22 cellular contexts compared by ENCODE assay signal in the genomic region with DNA sequence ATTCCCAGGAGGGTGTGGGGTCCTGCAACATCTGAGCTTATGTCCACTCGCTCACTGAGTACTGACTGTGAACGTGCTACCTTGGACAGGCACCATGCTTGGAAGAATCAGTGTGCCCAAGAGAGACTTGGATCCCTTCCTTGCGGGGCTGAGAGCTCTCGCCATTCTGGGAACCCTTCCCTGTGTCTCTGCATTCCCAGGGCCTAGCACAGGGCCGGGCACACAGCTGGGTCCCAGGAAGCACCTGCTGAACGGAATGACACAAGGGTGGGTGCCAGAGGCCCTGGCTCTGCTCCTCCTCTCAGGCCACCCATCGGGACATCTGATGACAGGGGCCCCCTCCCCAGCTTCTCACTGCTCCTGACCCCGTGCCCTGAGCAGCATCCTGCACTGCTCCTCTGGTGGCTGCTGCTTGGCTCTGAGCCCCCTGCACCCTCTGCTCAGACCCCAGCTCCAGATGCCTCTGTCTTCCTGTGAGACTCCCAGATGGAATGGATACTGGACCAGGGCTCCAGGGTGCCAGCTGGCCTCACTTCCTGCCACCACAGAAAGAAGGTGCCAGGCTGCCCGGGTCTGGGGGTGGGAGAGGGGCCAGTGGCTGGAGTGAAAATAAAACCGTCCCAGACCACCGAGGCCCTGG.
DNase-seq lines count a peak whose midpoint lies in the region; ATAC-seq and TF ChIP-seq lines count a peak whose summit lies in the region.
"Had no signal": no experiment of that assay in that cellular context is flagged by ENCODE, and none has a peak within 500 bp of the region (broad histone marks: within the 10 kb centered on the region; RNA-seq: fewer than 3 reads in every experiment).

No MANE protein-coding gene starts in this region.

- DNase-seq in DMS 273 (lab: John Stamatoyannopoulos, UW; ENCODE audit: unreplicated experiment), result peak; percentile 27
- no peak for DNase-seq in DMS 273 treated with DMSO at 0.1 percent for 48 hours (lab: John Stamatoyannopoulos, UW)
- DNase-seq in ascending aorta (ENCODE audit: low spot score in 2 of 2), result no peak
- DNase-seq in esophagus squamous epithelium (lab: John Stamatoyannopoulos, UW), result no peak
- no peak for DNase-seq in uterus
- no peak for DNase-seq in activated CD8-positive, alpha-beta memory T cell treated with anti-CD3 and anti-CD28 coated beads, Interleukin-2, amount 50 U/mL, for 48 hours
- no peak for DNase-seq in NCI-H748 treated with DMSO at 0.1 percent for 48 hours (lab: John Stamatoyannopoulos, UW)
- DNase-seq: CD8-positive, alpha-beta memory T cell; NCI-H1092 treated with DMSO at 0.1 percent for 48 hours; NCI-H1436; NCI-H187; NCI-H2081 treated with DMSO at 0.1 percent for 48 hours; NCI-H524 treated with DMSO at 0.1 percent for 48 hours; NCI-H82; NK-92 treated with Interleukin-12 subunit alpha and Interleukin-12 subunit beta, amount 100 ng/mL, for 24 hours; PC-3; SJCRH30 had no signal

- 64 to 76% methylated on average over 2 to 3 of the region's 11 CpGs for whole genome bisulfite sequencing in esophagus squamous epithelium, 2 donors

- ATAC-seq in HG02981 (IDR thresholded peaks at IDR 0.05; ENCODE audit: unreplicated experiment), result no peak
- ATAC-seq: HCT116, PC-3, Right ventricle myocardium inferior had no signal

- H3K36me3 ChIP-seq in ascending aorta, result peaks cover 7 to 9% of the 10 kb centered on the region in 2 donors
- H3K36me3 ChIP-seq in esophagus squamous epithelium, result peaks cover 17 to 100% (median 42%) of the 10 kb centered on the region in 3 donors
- H3K36me3 ChIP-seq in uterus, result no peaks in the 10 kb centered on the region
- H3K36me3 ChIP-seq: SJCRH30 had no signal

- no peaks in the 10 kb centered on the region for H3K9me3 ChIP-seq in ascending aorta
- H3K9me3 ChIP-seq in esophagus squamous epithelium, result no peaks in the 10 kb centered on the region
- H3K9me3 ChIP-seq in uterus, result no peaks in the 10 kb centered on the region
- H3K9me3 ChIP-seq: SJCRH30 had no signal

- no peaks in the 10 kb centered on the region for H3K27me3 ChIP-seq in ascending aorta
- no peaks in the 10 kb centered on the region for H3K27me3 ChIP-seq in esophagus squamous epithelium
- H3K27me3 ChIP-seq in uterus, result no peaks in the 10 kb centered on the region
- H3K27me3 ChIP-seq: SJCRH30 had no signal

- H3K27ac ChIP-seq in ascending aorta, result peak overlapping the region; percentile 80
- peak overlapping the region in 3 of 4 donors; percentile 68 to 75 (median 72) for H3K27ac ChIP-seq in esophagus squamous epithelium
- peak overlapping the region; percentile 47 to 73 for H3K27ac ChIP-seq in uterus
- H3K27ac ChIP-seq: 22Rv1, HL-60, SJCRH30 had no signal

- H3K4me3 ChIP-seq in ascending aorta (no peak overlapping the region), esophagus squamous epithelium (no peak overlapping the region), uterus (no peak overlapping the region)
- H3K4me3 ChIP-seq: SJCRH30 had no signal

- intact Hi-C loops in ascending aorta (cut with DNase I), result loop anchor here (2.0 kb wide), 1 partner anchor 14 kb away; no protein-coding TSS in a partner anchor
- intact Hi-C loops in esophagus squamous epithelium (cut with DNase I), result no loop called here
- intact Hi-C loops in uterus (cut with DNase I; ENCODE audit: low total_unique reads), result no loop called here

- TF ChIP-seq POLR2A in esophagus squamous epithelium (IDR thresholded peaks at IDR 0.05) (no peak), uterus (IDR thresholded peaks at IDR 0.05) (no peak)

- H3K4me1 ChIP-seq in ascending aorta (peaks cover 39 to 71% of the 10 kb centered on the region in 2 donors), esophagus squamous epithelium (peaks cover 14 to 70% (median 37%) of the 10 kb centered on the region in 3 donors), uterus (peaks cover 0 to 12% of the 10 kb centered on the region in 2 donors)

- TF ChIP-seq CTCF in ascending aorta (IDR thresholded peaks at IDR 0.05) (no peak), esophagus squamous epithelium (IDR thresholded peaks at IDR 0.05) (no peak), uterus (IDR thresholded peaks at IDR 0.05) (no peak)
